23 cellular contexts compared by ENCODE assay signal in genomic region chr12:28443337-28443736, GRCh38.
A peak's percentile ranks its signal among the peaks of the same experiment; 100 is the strongest.
DNase-seq lines count a peak whose midpoint lies in the region; TF ChIP-seq lines count a peak whose summit lies in the region.
"Had no signal": no experiment of that assay in that cellular context is flagged by ENCODE, and none has a peak within 500 bp of the region (broad histone marks: within the 10 kb centered on the region; RNA-seq: fewer than 3 reads in every experiment).

No MANE protein-coding gene starts in this region.

- no peaks in the 10 kb centered on the region for H3K36me3 ChIP-seq in hepatocyte (replicated peaks; ENCODE audit: insufficient read depth, low read depth)
- H3K36me3 ChIP-seq: colonic mucosa, Peyer's patch, uterus had no signal

- no peaks in the 10 kb centered on the region for H4K20me1 ChIP-seq in hepatocyte (ENCODE audit: insufficient read depth, poor library complexity, severe bottlenecking)

- no peaks in the 10 kb centered on the region for H3K27me3 ChIP-seq in hepatocyte
- H3K27me3 ChIP-seq: colonic mucosa, Peyer's patch, uterus had no signal

- no peaks in the 10 kb centered on the region for H3K9me2 ChIP-seq in hepatocyte (replicated peaks; ENCODE audit: insufficient read depth)

- no peak overlapping the region for H3K4me3 ChIP-seq in hepatocyte
- no peak overlapping the region for H3K4me3 ChIP-seq in foreskin fibroblast (ENCODE audit: low read depth in 1 of 2, low read length in 2 of 2)
- H3K4me3 ChIP-seq: colonic mucosa, lung, mucosa of descending colon, Peyer's patch, uterus had no signal

- DNase-seq in NCI-H1092 treated with DMSO at 0.1 percent for 48 hours (lab: John Stamatoyannopoulos, UW) = peak; percentile 7
- DNase-seq in NCI-H1092 (lab: John Stamatoyannopoulos, UW) = no peak
- DNase-seq in NCI-H1417 treated with DMSO at 0.1 percent for 48 hours (lab: John Stamatoyannopoulos, UW) = peak; percentile 30
- DNase-seq in NCI-H2171 treated with DMSO at 0.1 percent for 48 hours (lab: John Stamatoyannopoulos, UW) = peak; percentile 100
- peak; percentile 3 for DNase-seq in kidney glomerular epithelial cell (lab: John Stamatoyannopoulos, UW)
- DNase-seq in hepatocyte (ENCODE audit: low spot score) = no peak
- DNase-seq in globus pallidus (ENCODE audit: low spot score) = no peak
- no peak for DNase-seq in foreskin fibroblast
- DNase-seq: anterior cingulate cortex; CD8-positive, alpha-beta memory T cell; colonic mucosa; DND-41; effector CD8-positive, alpha-beta T cell; H7; head of caudate nucleus; Karpas-422; mucosa of descending colon; NCI-H226; Peyer's patch; SIG-M5; uterus had no signal

- H3K4me2 ChIP-seq in hepatocyte = no peak overlapping the region

- no peaks in the 10 kb centered on the region for H3K9me3 ChIP-seq in hepatocyte (ENCODE audit: low read depth)
- H3K9me3 ChIP-seq: colonic mucosa, mucosa of descending colon, Peyer's patch, uterus had no signal

- no peaks in the 10 kb centered on the region for H3K4me1 ChIP-seq in hepatocyte (ENCODE audit: insufficient read depth)
- H3K4me1 ChIP-seq: colonic mucosa, Peyer's patch, uterus had no signal

- no peaks in the 10 kb centered on the region for H3K79me2 ChIP-seq in hepatocyte

- H2AFZ ChIP-seq in hepatocyte = no peak overlapping the region

- H3K27ac ChIP-seq in hepatocyte = no peak overlapping the region
- H3K27ac ChIP-seq: colonic mucosa, epithelial cell of prostate, Peyer's patch, uterus had no signal

- TF ChIP-seq CTCF in hepatocyte (IDR thresholded peaks at IDR 0.05; ENCODE audit: poor library complexity) (no peak), foreskin fibroblast (IDR thresholded peaks at IDR 0.05; ENCODE audit: low read depth, low read length) (no peak)

Comparison
In these comparisons a context has a peak if more than half of its experiments do, and no peak if none do; other contexts are left out.
1. DNase-seq: peak in NCI-H1092 treated with DMSO at 0.1 percent for 48 hours (single experiment), NCI-H1417 treated with DMSO at 0.1 percent for 48 hours (single experiment), NCI-H2171 treated with DMSO at 0.1 percent for 48 hours (single experiment) and kidney glomerular epithelial cell (single experiment); none in NCI-H1092 (single experiment), hepatocyte (single experiment), globus pallidus (single experiment) and foreskin fibroblast (0 of 2).